In genomic region chr1:221040074-221040473, GRCh38 we compare ENCODE assay signal across 2 cellular contexts.
TF ChIP-seq lines count a peak whose summit lies in the region.

No MANE protein-coding gene starts in this region.

TF ChIP-seq in SK-N-SH, 30 proteins besides CTCF, POLR2A, EP300 and RAD21:
- TF ChIP-seq ZBTB33 (IDR thresholded peaks at IDR 0.05; ENCODE audit: borderline replicate concordance, low read depth), result no peak
- TF ChIP-seq RCOR1 (IDR thresholded peaks at IDR 0.05; ENCODE audit: low read length), result peak; percentile 73; the same call in 1 of the 2 replicates
- peak; percentile 79 for TF ChIP-seq GATA2 (CRISPR knock-in tag; IDR thresholded peaks at IDR 0.05)

TF ChIP-seq in SK-N-SH treated with all-trans-retinoic acid at 6 μM for 48 hours, 23 proteins besides CTCF, POLR2A, EP300 and RAD21 (continued from another document):
- TF ChIP-seq, protein P1, sequence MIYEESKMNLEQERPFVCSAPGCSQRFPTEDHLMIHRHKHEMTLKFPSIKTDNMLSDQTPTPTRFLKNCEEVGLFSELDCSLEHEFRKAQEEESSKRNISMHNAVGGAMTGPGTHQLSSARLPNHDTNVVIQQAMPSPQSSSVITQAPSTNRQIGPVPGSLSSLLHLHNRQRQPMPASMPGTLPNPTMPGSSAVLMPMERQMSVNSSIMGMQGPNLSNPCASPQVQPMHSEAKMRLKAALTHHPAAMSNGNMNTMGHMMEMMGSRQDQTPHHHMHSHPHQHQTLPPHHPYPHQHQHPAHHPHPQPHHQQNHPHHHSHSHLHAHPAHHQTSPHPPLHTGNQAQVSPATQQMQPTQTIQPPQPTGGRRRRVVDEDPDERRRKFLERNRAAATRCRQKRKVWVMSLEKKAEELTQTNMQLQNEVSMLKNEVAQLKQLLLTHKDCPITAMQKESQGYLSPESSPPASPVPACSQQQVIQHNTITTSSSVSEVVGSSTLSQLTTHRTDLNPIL (CRISPR knock-in tag; IDR thresholded peaks at IDR 0.05; ENCODE audit: low read depth), result no peak
- TF ChIP-seq ISL1 (CRISPR knock-in tag; IDR thresholded peaks at IDR 0.05), result no peak
- TF ChIP-seq CSDC2 (CRISPR knock-in tag; IDR thresholded peaks at IDR 0.05), result no peak
- no peak for TF ChIP-seq GLIS3 (CRISPR knock-in tag; IDR thresholded peaks at IDR 0.05)
- TF ChIP-seq ZNF8 (CRISPR knock-in tag; IDR thresholded peaks at IDR 0.05), result no peak
- TF ChIP-seq ESRRG (CRISPR knock-in tag; IDR thresholded peaks at IDR 0.05), result no peak
